1 cellular context compared by ENCODE assay signal in the genomic region with DNA sequence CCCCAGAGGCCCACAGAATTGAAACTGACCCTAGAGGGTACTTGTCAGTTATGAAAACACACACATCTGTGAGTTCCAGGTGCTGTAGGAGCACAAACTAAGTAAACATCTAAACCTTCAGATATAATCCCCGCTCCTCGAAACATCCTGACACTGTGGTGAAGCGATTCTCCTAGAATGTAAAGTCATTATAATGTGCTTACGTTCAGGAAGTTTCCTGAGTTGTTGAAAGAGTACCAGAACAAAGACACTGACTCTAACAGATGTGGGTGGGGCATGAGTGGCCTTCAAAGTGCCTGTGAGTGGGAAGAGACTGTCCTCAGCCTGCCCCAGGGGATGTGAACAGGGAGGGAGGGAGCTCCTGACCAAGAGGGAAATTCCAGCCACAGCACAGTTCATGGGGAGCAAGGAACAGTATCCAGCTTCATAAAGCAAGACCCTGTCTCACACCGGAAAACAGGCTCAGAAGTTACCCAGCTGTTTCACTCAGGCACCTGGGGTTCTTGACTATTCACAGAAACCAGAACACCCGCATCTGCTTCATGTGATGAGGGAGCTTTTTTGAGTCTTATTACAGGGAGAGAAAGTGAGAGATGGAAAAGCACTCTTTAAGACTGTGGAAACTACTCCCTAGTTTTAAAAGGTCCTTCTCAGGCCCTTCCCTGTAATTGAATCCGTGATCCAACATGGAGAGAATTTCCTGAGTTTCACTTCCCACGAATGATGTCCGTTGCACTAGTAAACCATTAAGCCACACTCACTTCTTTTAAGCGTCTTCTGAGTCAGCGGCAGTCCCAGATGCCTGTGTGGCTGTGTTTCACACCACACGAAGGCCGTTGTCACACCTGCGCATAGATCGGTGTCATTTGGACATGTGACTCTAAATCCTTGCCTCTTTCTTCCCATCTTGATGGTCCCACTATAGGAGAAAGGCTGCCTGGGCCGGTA.
TF ChIP-seq lines count a peak whose summit lies in the region.

No MANE protein-coding gene starts in this region.

TF ChIP-seq in HepG2, 621 proteins besides CTCF, POLR2A, EP300 and RAD21 (continued from another document):
- TF ChIP-seq, protein P1, sequence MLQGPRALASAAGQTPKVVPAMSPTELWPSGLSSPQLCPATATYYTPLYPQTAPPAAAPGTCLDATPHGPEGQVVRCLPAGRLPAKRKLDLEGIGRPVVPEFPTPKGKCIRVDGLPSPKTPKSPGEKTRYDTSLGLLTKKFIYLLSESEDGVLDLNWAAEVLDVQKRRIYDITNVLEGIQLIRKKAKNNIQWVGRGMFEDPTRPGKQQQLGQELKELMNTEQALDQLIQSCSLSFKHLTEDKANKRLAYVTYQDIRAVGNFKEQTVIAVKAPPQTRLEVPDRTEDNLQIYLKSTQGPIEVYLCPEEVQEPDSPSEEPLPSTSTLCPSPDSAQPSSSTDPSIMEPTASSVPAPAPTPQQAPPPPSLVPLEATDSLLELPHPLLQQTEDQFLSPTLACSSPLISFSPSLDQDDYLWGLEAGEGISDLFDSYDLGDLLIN (CRISPR knock-in tag; IDR thresholded peaks at IDR 0.05; ENCODE audit: borderline replicate concordance) = no peak
- TF ChIP-seq POLR2AphosphoS5 (IDR thresholded peaks at IDR 0.05; ENCODE audit: low read depth, low read length) (peak; percentile 18), SPEN (CRISPR knock-in tag; IDR thresholded peaks at IDR 0.05; ENCODE audit: low read depth) (no peak), HNF4G (IDR thresholded peaks at IDR 0.05; ENCODE audit: borderline replicate concordance, low read depth, low read length) (no peak), HNF4G (CRISPR knock-in tag; IDR thresholded peaks at IDR 0.05; ENCODE audit: borderline replicate concordance, low read depth) (no peak), ZNF674 (CRISPR knock-in tag; IDR thresholded peaks at IDR 0.05; ENCODE audit: low read depth) (no peak), SOX13 (IDR thresholded peaks at IDR 0.05) (no peak), SOX13 (CRISPR knock-in tag; conservative IDR thresholded peaks at IDR 0.05 in 1 of 2, IDR thresholded peaks at IDR 0.05 in 1 of 2) (peak in 1 of 2 experiments; percentile 17; a peak in 1 of 4 replicates), RBM22 (optimal IDR thresholded peaks at IDR 0.05; ENCODE audit: low read length) (peak; percentile 91), ZSCAN25 (CRISPR knock-in tag; IDR thresholded peaks at IDR 0.05) (no peak), THAP11 (CRISPR knock-in tag; IDR thresholded peaks at IDR 0.05) (no peak), JUND (CRISPR knock-in tag; IDR thresholded peaks at IDR 0.05) (no peak), ZKSCAN8 (CRISPR knock-in tag; IDR thresholded peaks at IDR 0.05; ENCODE audit: borderline replicate concordance) (no peak), TEAD3 (CRISPR knock-in tag; optimal IDR thresholded peaks at IDR 0.05; ENCODE audit: borderline replicate concordance) (peak; percentile 55), FOXJ3 (CRISPR knock-in tag; IDR thresholded peaks at IDR 0.05; ENCODE audit: borderline replicate concordance) (no peak), PAF1 (CRISPR knock-in tag; IDR thresholded peaks at IDR 0.05) (peak; percentile 49), CHCHD3 (CRISPR knock-in tag; IDR thresholded peaks at IDR 0.05) (no peak), ZNF501 (CRISPR knock-in tag; IDR thresholded peaks at IDR 0.05) (peak; percentile 42; the same call in 1 of the 2 replicates), MZF1 (CRISPR knock-in tag; IDR thresholded peaks at IDR 0.05; ENCODE audit: borderline replicate concordance) (no peak), ZNF12 (CRISPR knock-in tag; IDR thresholded peaks at IDR 0.05) (no peak), YEATS4 (CRISPR knock-in tag; IDR thresholded peaks at IDR 0.05; ENCODE audit: borderline replicate concordance) (no peak), ZNF790 (CRISPR knock-in tag; IDR thresholded peaks at IDR 0.05; ENCODE audit: borderline replicate concordance) (no peak), HMG20B (CRISPR knock-in tag; conservative IDR thresholded peaks at IDR 0.05) (no peak), NFKBIZ (CRISPR knock-in tag; IDR thresholded peaks at IDR 0.05) (no peak), POLR2G (IDR thresholded peaks at IDR 0.05; ENCODE audit: low read depth, low read length) (peak; percentile 49; the same call in 1 of the 2 replicates), ZIK1 (CRISPR knock-in tag; IDR thresholded peaks at IDR 0.05; ENCODE audit: borderline replicate concordance, low read depth) (no peak), NKX3-1 (CRISPR knock-in tag; IDR thresholded peaks at IDR 0.05) (no peak), ZSCAN21 (CRISPR knock-in tag; IDR thresholded peaks at IDR 0.05; ENCODE audit: borderline replicate concordance) (no peak), TAF15 (IDR thresholded peaks at IDR 0.05; ENCODE audit: low read depth, low read length, poor library complexity, severe bottlenecking) (no peak), ZNF235 (CRISPR knock-in tag; IDR thresholded peaks at IDR 0.05; ENCODE audit: borderline replicate concordance) (no peak)
- TF ChIP-seq, protein P2, sequence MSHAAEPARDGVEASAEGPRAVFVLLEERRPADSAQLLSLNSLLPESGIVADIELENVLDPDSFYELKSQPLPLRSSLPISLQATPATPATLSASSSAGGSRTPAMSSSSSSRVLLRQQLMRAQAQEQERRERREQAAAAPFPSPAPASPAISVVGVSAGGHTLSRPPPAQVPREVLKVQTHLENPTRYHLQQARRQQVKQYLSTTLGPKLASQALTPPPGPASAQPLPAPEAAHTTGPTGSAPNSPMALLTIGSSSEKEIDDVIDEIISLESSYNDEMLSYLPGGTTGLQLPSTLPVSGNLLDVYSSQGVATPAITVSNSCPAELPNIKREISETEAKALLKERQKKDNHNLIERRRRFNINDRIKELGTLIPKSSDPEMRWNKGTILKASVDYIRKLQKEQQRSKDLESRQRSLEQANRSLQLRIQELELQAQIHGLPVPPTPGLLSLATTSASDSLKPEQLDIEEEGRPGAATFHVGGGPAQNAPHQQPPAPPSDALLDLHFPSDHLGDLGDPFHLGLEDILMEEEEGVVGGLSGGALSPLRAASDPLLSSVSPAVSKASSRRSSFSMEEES (CRISPR knock-in tag; IDR thresholded peaks at IDR 0.05) = no peak
- TF ChIP-seq, protein P3, sequence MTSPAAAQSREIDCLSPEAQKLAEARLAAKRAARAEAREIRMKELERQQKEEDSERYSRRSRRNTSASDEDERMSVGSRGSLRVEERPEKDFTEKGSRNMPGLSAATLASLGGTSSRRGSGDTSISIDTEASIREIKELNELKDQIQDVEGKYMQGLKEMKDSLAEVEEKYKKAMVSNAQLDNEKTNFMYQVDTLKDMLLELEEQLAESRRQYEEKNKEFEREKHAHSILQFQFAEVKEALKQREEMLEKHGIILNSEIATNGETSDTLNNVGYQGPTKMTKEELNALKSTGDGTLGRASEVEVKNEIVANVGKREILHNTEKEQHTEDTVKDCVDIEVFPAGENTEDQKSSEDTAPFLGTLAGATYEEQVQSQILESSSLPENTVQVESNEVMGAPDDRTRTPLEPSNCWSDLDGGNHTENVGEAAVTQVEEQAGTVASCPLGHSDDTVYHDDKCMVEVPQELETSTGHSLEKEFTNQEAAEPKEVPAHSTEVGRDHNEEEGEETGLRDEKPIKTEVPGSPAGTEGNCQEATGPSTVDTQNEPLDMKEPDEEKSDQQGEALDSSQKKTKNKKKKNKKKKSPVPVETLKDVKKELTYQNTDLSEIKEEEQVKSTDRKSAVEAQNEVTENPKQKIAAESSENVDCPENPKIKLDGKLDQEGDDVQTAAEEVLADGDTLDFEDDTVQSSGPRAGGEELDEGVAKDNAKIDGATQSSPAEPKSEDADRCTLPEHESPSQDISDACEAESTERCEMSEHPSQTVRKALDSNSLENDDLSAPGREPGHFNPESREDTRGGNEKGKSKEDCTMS (CRISPR knock-in tag; conservative IDR thresholded peaks at IDR 0.05) = no peak
- TF ChIP-seq, protein P4, sequence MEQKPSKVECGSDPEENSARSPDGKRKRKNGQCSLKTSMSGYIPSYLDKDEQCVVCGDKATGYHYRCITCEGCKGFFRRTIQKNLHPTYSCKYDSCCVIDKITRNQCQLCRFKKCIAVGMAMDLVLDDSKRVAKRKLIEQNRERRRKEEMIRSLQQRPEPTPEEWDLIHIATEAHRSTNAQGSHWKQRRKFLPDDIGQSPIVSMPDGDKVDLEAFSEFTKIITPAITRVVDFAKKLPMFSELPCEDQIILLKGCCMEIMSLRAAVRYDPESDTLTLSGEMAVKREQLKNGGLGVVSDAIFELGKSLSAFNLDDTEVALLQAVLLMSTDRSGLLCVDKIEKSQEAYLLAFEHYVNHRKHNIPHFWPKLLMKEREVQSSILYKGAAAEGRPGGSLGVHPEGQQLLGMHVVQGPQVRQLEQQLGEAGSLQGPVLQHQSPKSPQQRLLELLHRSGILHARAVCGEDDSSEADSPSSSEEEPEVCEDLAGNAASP (CRISPR knock-in tag; IDR thresholded peaks at IDR 0.05; ENCODE audit: borderline replicate concordance) = 0 out of 2 replicates have a peak, but pooled peaks have one; percentile 18
- TF ChIP-seq, protein P5, sequence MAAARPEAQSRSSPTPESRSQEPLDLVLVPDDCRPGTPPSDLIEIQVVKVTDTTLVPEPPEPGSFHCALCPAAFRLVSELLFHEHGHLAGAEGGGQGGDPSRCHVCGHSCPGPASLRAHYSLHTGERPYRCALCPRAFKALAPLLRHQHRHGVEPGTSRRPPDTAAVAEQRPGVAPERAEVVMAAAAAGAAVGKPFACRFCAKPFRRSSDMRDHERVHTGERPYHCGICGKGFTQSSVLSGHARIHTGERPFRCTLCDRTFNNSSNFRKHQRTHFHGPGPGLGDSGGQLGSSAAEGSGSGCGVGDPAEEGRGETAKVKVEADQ (CRISPR knock-in tag; IDR thresholded peaks at IDR 0.05; ENCODE audit: borderline replicate concordance) = 0 out of 2 replicates have a peak, but pooled peaks have one; percentile 36
- TF ChIP-seq, protein P6, sequence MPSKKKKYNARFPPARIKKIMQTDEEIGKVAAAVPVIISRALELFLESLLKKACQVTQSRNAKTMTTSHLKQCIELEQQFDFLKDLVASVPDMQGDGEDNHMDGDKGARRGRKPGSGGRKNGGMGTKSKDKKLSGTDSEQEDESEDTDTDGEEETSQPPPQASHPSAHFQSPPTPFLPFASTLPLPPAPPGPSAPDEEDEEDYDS (CRISPR knock-in tag; IDR thresholded peaks at IDR 0.05) = no peak
- TF ChIP-seq, protein P7, sequence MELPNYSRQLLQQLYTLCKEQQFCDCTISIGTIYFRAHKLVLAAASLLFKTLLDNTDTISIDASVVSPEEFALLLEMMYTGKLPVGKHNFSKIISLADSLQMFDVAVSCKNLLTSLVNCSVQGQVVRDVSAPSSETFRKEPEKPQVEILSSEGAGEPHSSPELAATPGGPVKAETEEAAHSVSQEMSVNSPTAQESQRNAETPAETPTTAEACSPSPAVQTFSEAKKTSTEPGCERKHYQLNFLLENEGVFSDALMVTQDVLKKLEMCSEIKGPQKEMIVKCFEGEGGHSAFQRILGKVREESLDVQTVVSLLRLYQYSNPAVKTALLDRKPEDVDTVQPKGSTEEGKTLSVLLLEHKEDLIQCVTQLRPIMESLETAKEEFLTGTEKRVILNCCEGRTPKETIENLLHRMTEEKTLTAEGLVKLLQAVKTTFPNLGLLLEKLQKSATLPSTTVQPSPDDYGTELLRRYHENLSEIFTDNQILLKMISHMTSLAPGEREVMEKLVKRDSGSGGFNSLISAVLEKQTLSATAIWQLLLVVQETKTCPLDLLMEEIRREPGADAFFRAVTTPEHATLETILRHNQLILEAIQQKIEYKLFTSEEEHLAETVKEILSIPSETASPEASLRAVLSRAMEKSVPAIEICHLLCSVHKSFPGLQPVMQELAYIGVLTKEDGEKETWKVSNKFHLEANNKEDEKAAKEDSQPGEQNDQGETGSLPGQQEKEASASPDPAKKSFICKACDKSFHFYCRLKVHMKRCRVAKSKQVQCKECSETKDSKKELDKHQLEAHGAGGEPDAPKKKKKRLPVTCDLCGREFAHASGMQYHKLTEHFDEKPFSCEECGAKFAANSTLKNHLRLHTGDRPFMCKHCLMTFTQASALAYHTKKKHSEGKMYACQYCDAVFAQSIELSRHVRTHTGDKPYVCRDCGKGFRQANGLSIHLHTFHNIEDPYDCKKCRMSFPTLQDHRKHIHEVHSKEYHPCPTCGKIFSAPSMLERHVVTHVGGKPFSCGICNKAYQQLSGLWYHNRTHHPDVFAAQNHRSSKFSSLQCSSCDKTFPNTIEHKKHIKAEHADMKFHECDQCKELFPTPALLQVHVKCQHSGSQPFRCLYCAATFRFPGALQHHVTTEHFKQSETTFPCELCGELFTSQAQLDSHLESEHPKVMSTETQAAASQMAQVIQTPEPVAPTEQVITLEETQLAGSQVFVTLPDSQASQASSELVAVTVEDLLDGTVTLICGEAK (IDR thresholded peaks at IDR 0.05) = no peak
- TF ChIP-seq, protein P7 (CRISPR knock-in tag; IDR thresholded peaks at IDR 0.05) = no peak
